In the genomic region with DNA sequence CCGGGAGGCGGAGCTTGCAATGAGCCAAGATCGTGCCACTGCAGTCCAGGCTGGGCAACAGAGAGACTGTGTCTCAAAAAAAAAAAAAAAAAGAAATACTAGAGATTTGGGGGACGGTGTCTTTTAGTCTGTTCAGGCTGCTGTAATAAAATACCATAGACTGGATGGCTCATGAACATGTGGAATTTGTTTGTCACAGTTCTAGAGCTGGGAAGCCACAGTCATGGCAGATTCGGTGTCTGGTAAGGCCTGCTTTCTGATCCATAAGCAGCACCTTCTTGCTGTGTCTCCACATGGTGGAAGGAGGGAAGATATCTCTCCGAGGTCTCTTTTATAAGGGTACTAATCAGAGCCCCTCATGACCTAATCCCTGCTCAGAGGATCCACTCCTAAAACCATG, we compare ENCODE assay signal across 1 cellular context.
TF ChIP-seq lines count a peak whose summit lies in the region.

No MANE protein-coding gene starts in this region.

TF ChIP-seq in GM23338, 12 proteins besides CTCF, POLR2A, EP300 and RAD21 (continued from another document):
- TF ChIP-seq, protein P1, sequence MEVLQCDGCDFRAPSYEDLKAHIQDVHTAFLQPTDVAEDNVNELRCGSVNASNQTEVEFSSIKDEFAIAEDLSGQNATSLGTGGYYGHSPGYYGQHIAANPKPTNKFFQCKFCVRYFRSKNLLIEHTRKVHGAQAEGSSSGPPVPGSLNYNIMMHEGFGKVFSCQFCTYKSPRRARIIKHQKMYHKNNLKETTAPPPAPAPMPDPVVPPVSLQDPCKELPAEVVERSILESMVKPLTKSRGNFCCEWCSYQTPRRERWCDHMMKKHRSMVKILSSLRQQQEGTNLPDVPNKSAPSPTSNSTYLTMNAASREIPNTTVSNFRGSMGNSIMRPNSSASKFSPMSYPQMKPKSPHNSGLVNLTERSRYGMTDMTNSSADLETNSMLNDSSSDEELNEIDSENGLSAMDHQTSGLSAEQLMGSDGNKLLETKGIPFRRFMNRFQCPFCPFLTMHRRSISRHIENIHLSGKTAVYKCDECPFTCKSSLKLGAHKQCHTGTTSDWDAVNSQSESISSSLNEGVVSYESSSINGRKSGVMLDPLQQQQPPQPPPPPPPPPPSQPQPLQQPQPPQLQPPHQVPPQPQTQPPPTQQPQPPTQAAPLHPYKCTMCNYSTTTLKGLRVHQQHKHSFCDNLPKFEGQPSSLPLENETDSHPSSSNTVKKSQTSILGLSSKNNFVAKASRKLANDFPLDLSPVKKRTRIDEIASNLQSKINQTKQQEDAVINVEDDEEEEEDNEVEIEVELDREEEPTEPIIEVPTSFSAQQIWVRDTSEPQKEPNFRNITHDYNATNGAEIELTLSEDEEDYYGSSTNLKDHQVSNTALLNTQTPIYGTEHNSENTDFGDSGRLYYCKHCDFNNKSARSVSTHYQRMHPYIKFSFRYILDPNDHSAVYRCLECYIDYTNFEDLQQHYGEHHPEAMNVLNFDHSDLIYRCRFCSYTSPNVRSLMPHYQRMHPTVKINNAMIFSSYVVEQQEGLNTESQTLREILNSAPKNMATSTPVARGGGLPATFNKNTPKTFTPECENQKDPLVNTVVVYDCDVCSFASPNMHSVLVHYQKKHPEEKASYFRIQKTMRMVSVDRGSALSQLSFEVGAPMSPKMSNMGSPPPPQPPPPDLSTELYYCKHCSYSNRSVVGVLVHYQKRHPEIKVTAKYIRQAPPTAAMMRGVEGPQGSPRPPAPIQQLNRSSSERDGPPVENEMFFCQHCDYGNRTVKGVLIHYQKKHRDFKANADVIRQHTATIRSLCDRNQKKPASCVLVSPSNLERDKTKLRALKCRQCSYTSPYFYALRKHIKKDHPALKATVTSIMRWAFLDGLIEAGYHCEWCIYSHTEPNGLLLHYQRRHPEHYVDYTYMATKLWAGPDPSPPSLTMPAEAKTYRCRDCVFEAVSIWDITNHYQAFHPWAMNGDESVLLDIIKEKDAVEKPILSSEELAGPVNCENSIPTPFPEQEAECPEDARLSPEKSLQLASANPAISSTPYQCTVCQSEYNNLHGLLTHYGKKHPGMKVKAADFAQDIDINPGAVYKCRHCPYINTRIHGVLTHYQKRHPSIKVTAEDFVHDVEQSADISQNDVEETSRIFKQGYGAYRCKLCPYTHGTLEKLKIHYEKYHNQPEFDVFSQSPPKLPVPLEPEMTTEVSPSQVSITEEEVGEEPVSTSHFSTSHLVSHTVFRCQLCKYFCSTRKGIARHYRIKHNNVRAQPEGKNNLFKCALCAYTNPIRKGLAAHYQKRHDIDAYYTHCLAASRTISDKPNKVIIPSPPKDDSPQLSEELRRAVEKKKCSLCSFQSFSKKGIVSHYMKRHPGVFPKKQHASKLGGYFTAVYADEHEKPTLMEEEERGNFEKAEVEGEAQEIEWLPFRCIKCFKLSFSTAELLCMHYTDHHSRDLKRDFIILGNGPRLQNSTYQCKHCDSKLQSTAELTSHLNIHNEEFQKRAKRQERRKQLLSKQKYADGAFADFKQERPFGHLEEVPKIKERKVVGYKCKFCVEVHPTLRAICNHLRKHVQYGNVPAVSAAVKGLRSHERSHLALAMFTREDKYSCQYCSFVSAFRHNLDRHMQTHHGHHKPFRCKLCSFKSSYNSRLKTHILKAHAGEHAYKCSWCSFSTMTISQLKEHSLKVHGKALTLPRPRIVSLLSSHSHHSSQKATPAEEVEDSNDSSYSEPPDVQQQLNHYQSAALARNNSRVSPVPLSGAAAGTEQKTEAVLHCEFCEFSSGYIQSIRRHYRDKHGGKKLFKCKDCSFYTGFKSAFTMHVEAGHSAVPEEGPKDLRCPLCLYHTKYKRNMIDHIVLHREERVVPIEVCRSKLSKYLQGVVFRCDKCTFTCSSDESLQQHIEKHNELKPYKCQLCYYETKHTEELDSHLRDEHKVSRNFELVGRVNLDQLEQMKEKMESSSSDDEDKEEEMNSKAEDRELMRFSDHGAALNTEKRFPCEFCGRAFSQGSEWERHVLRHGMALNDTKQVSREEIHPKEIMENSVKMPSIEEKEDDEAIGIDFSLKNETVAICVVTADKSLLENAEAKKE (CRISPR knock-in tag; IDR thresholded peaks at IDR 0.05), result no peak
- TF ChIP-seq, protein P2, sequence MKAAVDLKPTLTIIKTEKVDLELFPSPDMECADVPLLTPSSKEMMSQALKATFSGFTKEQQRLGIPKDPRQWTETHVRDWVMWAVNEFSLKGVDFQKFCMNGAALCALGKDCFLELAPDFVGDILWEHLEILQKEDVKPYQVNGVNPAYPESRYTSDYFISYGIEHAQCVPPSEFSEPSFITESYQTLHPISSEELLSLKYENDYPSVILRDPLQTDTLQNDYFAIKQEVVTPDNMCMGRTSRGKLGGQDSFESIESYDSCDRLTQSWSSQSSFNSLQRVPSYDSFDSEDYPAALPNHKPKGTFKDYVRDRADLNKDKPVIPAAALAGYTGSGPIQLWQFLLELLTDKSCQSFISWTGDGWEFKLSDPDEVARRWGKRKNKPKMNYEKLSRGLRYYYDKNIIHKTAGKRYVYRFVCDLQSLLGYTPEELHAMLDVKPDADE (IDR thresholded peaks at IDR 0.05), result no peak
- no peak for TF ChIP-seq JUNB (IDR thresholded peaks at IDR 0.05; ENCODE audit: unreplicated experiment)
- no peak for TF ChIP-seq POLR2AphosphoS5 (IDR thresholded peaks at IDR 0.05; ENCODE audit: low read depth)
